Comparison of ENCODE assay signal across 25 cellular contexts in the genomic region with DNA sequence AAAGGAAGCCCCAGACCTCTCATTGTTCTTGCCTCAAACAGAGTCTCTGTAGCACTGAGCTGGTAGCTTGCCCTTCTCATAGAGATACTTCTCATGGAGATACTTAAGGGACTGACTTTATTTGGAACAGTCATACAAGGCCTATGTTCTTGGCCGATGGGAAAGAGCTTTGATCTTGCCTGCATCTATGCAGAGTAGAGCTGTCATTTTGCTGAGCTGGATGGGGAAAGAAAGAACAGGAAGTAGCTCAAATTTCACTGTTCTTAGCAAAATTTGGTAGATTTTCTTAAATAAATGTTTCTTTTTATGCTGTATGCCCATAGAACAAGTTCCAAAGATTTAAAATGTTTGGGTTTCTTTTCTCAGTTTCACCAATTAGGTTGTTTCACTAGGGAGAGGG.
DNase-seq lines count a peak whose midpoint lies in the region; ATAC-seq and TF ChIP-seq lines count a peak whose summit lies in the region.
"Had no signal": no experiment of that assay in that cellular context is flagged by ENCODE, and none has a peak within 500 bp of the region (broad histone marks: within the 10 kb centered on the region; RNA-seq: fewer than 3 reads in every experiment).

No MANE protein-coding gene starts in this region.

- H3K36me3 ChIP-seq in MM.1S (replicated peaks; ENCODE audit: insufficient read depth, low read length) = no peaks in the 10 kb centered on the region
- no peaks in the 10 kb centered on the region for H3K36me3 ChIP-seq in mesenchymal stem cell (ENCODE audit: control insufficient read depth in 1 of 2, insufficient read depth in 2 of 2, low read depth in 1 of 2, low read length in 2 of 2)
- H3K36me3 ChIP-seq in lower lobe of right lung = no peaks in the 10 kb centered on the region
- H3K36me3 ChIP-seq: gastroesophageal sphincter, MG63, right atrium auricular region, vagina had no signal

- no peak overlapping the region for H4K91ac ChIP-seq in mesenchymal stem cell (ENCODE audit: low read length)

- no peak overlapping the region for H2BK15ac ChIP-seq in mesenchymal stem cell (ENCODE audit: low read depth, poor library complexity, severe bottlenecking)

- H3K23ac ChIP-seq in mesenchymal stem cell (ENCODE audit: low read length in 2 of 2) = no peak overlapping the region

- H3K14ac ChIP-seq in mesenchymal stem cell (ENCODE audit: low read length in 2 of 2) = no peak overlapping the region

- H3K4me2 ChIP-seq in MM.1S (ENCODE audit: low read depth, low read length) (no peak overlapping the region), mesenchymal stem cell (ENCODE audit: low read length, poor library complexity, severe bottlenecking) (no peak overlapping the region)

- DNase-seq in AG08395 (ENCODE audit: low spot score) = peak; percentile 6
- peak; percentile 26 for DNase-seq in MM.1S
- DNase-seq in dedifferentiated amniotic fluid mesenchymal stem cell (ENCODE audit: extremely low spot score) = peak; percentile 22
- no peak for DNase-seq in mesenchymal stem cell
- no peak for DNase-seq in lower lobe of right lung
- DNase-seq in COLO829 (ENCODE audit: low spot score) = no peak
- DNase-seq in NCI-H2196 treated with DMSO at 0.1 percent for 48 hours (lab: John Stamatoyannopoulos, UW; ENCODE audit: unreplicated experiment) = no peak
- DNase-seq: activated CD8-positive, alpha-beta T cell treated with anti-CD3 and anti-CD28 coated beads, Interleukin-2, amount 10 ng/mL, durations not matched to agents 7 days and 5 days; activated gamma-delta T cell treated with Interleukin-2 at 50 U/mL for 16 hours; caudate nucleus; CD4-positive, alpha-beta T cell; DMS 273 treated with DMSO at 0.1 percent for 48 hours; dorsolateral prefrontal cortex; kidney glomerular epithelial cell; MG63; naive B cell; NCI-H1694; NCI-H2171 treated with DMSO at 0.1 percent for 48 hours; occipital lobe; stimulated activated CD4-positive, alpha-beta T cell treated with anti-CD3 and anti-CD28 coated beads, Interleukin-15, amount 100 ng/mL, for 24 hours; substantia nigra had no signal

- no peaks in the 10 kb centered on the region for H3K79me1 ChIP-seq in mesenchymal stem cell (replicated peaks; ENCODE audit: low read length, poor library complexity, severe bottlenecking)

- H2BK5ac ChIP-seq in mesenchymal stem cell (ENCODE audit: low read depth, low read length, poor library complexity, severe bottlenecking) = no peak overlapping the region

- H3K27ac ChIP-seq in MM.1S (ENCODE audit: low read length) = no peak overlapping the region
- H3K27ac ChIP-seq in mesenchymal stem cell (ENCODE audit: low read length, poor library complexity, severe bottlenecking) = no peak overlapping the region
- no peak overlapping the region for H3K27ac ChIP-seq in lower lobe of right lung
- H3K27ac ChIP-seq: dorsolateral prefrontal cortex, gastroesophageal sphincter, right atrium auricular region, vagina had no signal

- H3F3A ChIP-seq in MM.1S (ENCODE audit: insufficient read depth, low read length) = no peaks in the 10 kb centered on the region

- no peaks in the 10 kb centered on the region for H3K9me3 ChIP-seq in MM.1S (replicated peaks; ENCODE audit: insufficient read depth, low read length)
- H3K9me3 ChIP-seq in mesenchymal stem cell (ENCODE audit: control insufficient read depth, low read length) = no peaks in the 10 kb centered on the region
- no peaks in the 10 kb centered on the region for H3K9me3 ChIP-seq in lower lobe of right lung
- H3K9me3 ChIP-seq: gastroesophageal sphincter, MG63, right atrium auricular region, vagina had no signal

- WGBS in mesenchymal stem cell = 89% methylated on average over 1 of the region's 1 CpG

- no peaks in the 10 kb centered on the region for H3K79me2 ChIP-seq in MM.1S (ENCODE audit: low read length)

- H3K9ac ChIP-seq in MM.1S (ENCODE audit: low read length) = no peak overlapping the region
- no peak overlapping the region for H3K9ac ChIP-seq in mesenchymal stem cell (ENCODE audit: low read length)

- no peaks in the 10 kb centered on the region for H4K20me1 ChIP-seq in MM.1S (ENCODE audit: insufficient read depth, low read length)

- peak overlapping the region; percentile 7 for H2AK5ac ChIP-seq in mesenchymal stem cell (ENCODE audit: low read length, severe bottlenecking)

- H3K4me1 ChIP-seq in MM.1S (ENCODE audit: low read length) = no peaks in the 10 kb centered on the region
- H3K4me1 ChIP-seq in mesenchymal stem cell (ENCODE audit: control insufficient read depth, insufficient read depth, low read depth, low read length) = peaks cover 8% of the 10 kb centered on the region
- no peaks in the 10 kb centered on the region for H3K4me1 ChIP-seq in lower lobe of right lung
- H3K4me1 ChIP-seq: gastroesophageal sphincter, right atrium auricular region, vagina had no signal

- H2BK120ac ChIP-seq in mesenchymal stem cell (ENCODE audit: low read depth, low read length) = no peak overlapping the region

- TF ChIP-seq CTCF in MM.1S (IDR thresholded peaks at IDR 0.05; ENCODE audit: low read length) (no peak), lower lobe of right lung (IDR thresholded peaks at IDR 0.05) (no peak)

- no peak overlapping the region for H2BK12ac ChIP-seq in mesenchymal stem cell (ENCODE audit: low read length in 2 of 2)

- no peak overlapping the region for H4K8ac ChIP-seq in mesenchymal stem cell (ENCODE audit: low read length)

- H3K27me3 ChIP-seq in MM.1S (replicated peaks; ENCODE audit: insufficient read depth, low read length) = no peaks in the 10 kb centered on the region
- no peaks in the 10 kb centered on the region for H3K27me3 ChIP-seq in mesenchymal stem cell (ENCODE audit: control insufficient read depth in 1 of 2, insufficient read depth in 1 of 2, low read length in 2 of 2)
- no peaks in the 10 kb centered on the region for H3K27me3 ChIP-seq in lower lobe of right lung (ENCODE audit: low read depth)
- H3K27me3 ChIP-seq: dorsolateral prefrontal cortex, gastroesophageal sphincter, MG63, right atrium auricular region, vagina had no signal

- no peak overlapping the region for H3K18ac ChIP-seq in mesenchymal stem cell (ENCODE audit: low read depth in 1 of 2, low read length in 2 of 2)

- ATAC-seq in lower lobe of right lung (no peak), HG02870 (IDR thresholded peaks at IDR 0.05; ENCODE audit: unreplicated experiment) (no peak)
- ATAC-seq: activated CD8-positive, alpha-beta T cell treated with anti-CD3 and anti-CD28 coated beads, Interleukin-2, amount 10 ng/mL, durations not matched to agents 7 days and 5 days; gastroesophageal sphincter had no signal

- no peak overlapping the region for H2AFZ ChIP-seq in MM.1S (ENCODE audit: low read length)
- no peak overlapping the region for H2AFZ ChIP-seq in mesenchymal stem cell (ENCODE audit: low read depth, low read length)

- H3K4ac ChIP-seq in mesenchymal stem cell (ENCODE audit: low read depth in 1 of 2, low read length in 2 of 2) = no peak overlapping the region

- H3K9me2 ChIP-seq in MM.1S (replicated peaks; ENCODE audit: insufficient read depth, low read length) = no peaks in the 10 kb centered on the region

- no peak overlapping the region for H3K4me3 ChIP-seq in MM.1S (ENCODE audit: low read length)
- no peak overlapping the region for H3K4me3 ChIP-seq in mesenchymal stem cell (ENCODE audit: insufficient read depth in 1 of 2, low read depth in 1 of 2, low read length in 2 of 2)
- no peak overlapping the region for H3K4me3 ChIP-seq in lower lobe of right lung
- H3K4me3 ChIP-seq: dorsolateral prefrontal cortex, gastroesophageal sphincter, MG63, right atrium auricular region, vagina had no signal

- intact Hi-C loops in lower lobe of right lung (cut with DNase I) = no loop called here

Comparison
In these comparisons a context has a peak if more than half of its experiments do, and no peak if none do; other contexts are left out.
1. DNase-seq: peak in AG08395 (single experiment), MM.1S (single experiment) and dedifferentiated amniotic fluid mesenchymal stem cell (single experiment); none in mesenchymal stem cell (single experiment), lower lobe of right lung (single experiment), COLO829 (single experiment) and NCI-H2196 treated with DMSO at 0.1 percent for 48 hours (single experiment).